Comparison of ENCODE assay signal across 1 cellular context in the genomic region with DNA sequence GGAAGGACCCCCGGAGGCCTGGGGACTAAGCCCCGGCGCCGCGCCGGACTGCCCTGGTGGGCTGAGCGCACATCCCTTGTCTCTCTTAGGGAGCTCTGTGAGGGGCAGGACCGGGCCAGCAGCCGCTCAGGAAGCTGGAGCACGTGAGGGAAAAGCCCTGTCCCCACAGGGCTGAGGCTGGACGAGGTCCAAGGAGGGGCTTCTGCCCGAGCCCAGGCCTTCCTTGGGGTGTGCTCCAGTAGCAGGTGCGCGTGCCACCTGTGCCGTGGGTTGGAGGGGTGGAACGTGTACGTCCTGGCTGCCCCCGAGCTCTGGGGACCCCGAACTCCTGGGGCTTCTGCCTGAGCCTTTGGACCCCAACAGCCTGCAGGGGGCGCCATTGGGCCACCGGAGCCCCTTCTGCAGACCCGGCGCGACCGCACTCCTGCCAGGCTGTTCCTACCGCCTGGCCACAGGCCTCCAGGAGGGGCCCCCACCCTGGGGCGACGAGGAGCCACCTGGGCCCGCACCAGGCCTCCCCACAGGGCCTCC.
TF ChIP-seq lines count a peak whose summit lies in the region.

No MANE protein-coding gene starts in this region.

TF ChIP-seq in HepG2, 621 proteins besides CTCF, POLR2A, EP300 and RAD21 (continued from another document and continues in another):
- TF ChIP-seq, protein P1, sequence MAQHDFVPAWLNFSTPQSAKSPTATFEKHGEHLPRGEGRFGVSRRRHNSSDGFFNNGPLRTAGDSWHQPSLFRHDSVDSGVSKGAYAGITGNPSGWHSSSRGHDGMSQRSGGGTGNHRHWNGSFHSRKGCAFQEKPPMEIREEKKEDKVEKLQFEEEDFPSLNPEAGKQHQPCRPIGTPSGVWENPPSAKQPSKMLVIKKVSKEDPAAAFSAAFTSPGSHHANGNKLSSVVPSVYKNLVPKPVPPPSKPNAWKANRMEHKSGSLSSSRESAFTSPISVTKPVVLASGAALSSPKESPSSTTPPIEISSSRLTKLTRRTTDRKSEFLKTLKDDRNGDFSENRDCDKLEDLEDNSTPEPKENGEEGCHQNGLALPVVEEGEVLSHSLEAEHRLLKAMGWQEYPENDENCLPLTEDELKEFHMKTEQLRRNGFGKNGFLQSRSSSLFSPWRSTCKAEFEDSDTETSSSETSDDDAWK (CRISPR knock-in tag; IDR thresholded peaks at IDR 0.05): no peak
- TF ChIP-seq ZNF614 (CRISPR knock-in tag; IDR thresholded peaks at IDR 0.05; ENCODE audit: borderline replicate concordance) (no peak), TEAD3 (CRISPR knock-in tag; optimal IDR thresholded peaks at IDR 0.05; ENCODE audit: borderline replicate concordance) (no peak), ZNF570 (CRISPR knock-in tag; IDR thresholded peaks at IDR 0.05; ENCODE audit: borderline replicate concordance) (no peak), KLF13 (CRISPR knock-in tag; IDR thresholded peaks at IDR 0.05) (no peak), FOXJ3 (CRISPR knock-in tag; IDR thresholded peaks at IDR 0.05; ENCODE audit: borderline replicate concordance) (no peak), AKAP8 (CRISPR knock-in tag; IDR thresholded peaks at IDR 0.05) (peak; percentile 66; the same call in 1 of the 2 replicates), ZNF577 (CRISPR knock-in tag; IDR thresholded peaks at IDR 0.05; ENCODE audit: borderline replicate concordance, low read depth) (no peak), AGO1 (IDR thresholded peaks at IDR 0.05; ENCODE audit: low read depth, low read length, poor library complexity, severe bottlenecking) (peak; percentile 77), ZNF496 (CRISPR knock-in tag; IDR thresholded peaks at IDR 0.05; ENCODE audit: insufficient replicate concordance) (no peak), ZNF451 (CRISPR knock-in tag; IDR thresholded peaks at IDR 0.05) (no peak), MTF1 (CRISPR knock-in tag; IDR thresholded peaks at IDR 0.05) (no peak), ZNF792 (CRISPR knock-in tag; IDR thresholded peaks at IDR 0.05) (no peak), CCAR2 (optimal IDR thresholded peaks at IDR 0.05; ENCODE audit: low read depth, low read length) (no peak), KLF11 (CRISPR knock-in tag; IDR thresholded peaks at IDR 0.05) (no peak), RFX5 (IDR thresholded peaks at IDR 0.05; ENCODE audit: low read depth, low read length) (no peak), XBP1 (CRISPR knock-in tag; IDR thresholded peaks at IDR 0.05) (no peak), MXI1 (IDR thresholded peaks at IDR 0.05; ENCODE audit: borderline replicate concordance, low read depth, low read length) (no peak), TGIF2 (CRISPR knock-in tag; IDR thresholded peaks at IDR 0.05) (no peak), GATAD2A (CRISPR knock-in tag; IDR thresholded peaks at IDR 0.05) (peak; percentile 53; the same call in 1 of the 2 replicates), EEA1 (CRISPR knock-in tag; IDR thresholded peaks at IDR 0.05; ENCODE audit: borderline replicate concordance) (no peak; the same call in 1 of the 2 replicates), MAZ (IDR thresholded peaks at IDR 0.05; ENCODE audit: borderline replicate concordance, low read depth, low read length) (peak; percentile 40; the same call in 1 of the 2 replicates), MAZ (CRISPR knock-in tag; IDR thresholded peaks at IDR 0.05; ENCODE audit: low read depth) (0 out of 2 replicates have a peak, but pooled peaks have one; percentile 32), ZNF263 (CRISPR knock-in tag; IDR thresholded peaks at IDR 0.05) (peak; percentile 41; the same call in 1 of the 2 replicates), ZNF264 (CRISPR knock-in tag; IDR thresholded peaks at IDR 0.05) (no peak), ZFP1 (CRISPR knock-in tag; IDR thresholded peaks at IDR 0.05) (no peak), ZNF547 (CRISPR knock-in tag; IDR thresholded peaks at IDR 0.05) (peak; percentile 46; the same call in 1 of the 2 replicates)
- TF ChIP-seq, protein P2, sequence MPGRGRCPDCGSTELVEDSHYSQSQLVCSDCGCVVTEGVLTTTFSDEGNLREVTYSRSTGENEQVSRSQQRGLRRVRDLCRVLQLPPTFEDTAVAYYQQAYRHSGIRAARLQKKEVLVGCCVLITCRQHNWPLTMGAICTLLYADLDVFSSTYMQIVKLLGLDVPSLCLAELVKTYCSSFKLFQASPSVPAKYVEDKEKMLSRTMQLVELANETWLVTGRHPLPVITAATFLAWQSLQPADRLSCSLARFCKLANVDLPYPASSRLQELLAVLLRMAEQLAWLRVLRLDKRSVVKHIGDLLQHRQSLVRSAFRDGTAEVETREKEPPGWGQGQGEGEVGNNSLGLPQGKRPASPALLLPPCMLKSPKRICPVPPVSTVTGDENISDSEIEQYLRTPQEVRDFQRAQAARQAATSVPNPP (CRISPR knock-in tag; IDR thresholded peaks at IDR 0.05): no peak
- TF ChIP-seq, protein P3, sequence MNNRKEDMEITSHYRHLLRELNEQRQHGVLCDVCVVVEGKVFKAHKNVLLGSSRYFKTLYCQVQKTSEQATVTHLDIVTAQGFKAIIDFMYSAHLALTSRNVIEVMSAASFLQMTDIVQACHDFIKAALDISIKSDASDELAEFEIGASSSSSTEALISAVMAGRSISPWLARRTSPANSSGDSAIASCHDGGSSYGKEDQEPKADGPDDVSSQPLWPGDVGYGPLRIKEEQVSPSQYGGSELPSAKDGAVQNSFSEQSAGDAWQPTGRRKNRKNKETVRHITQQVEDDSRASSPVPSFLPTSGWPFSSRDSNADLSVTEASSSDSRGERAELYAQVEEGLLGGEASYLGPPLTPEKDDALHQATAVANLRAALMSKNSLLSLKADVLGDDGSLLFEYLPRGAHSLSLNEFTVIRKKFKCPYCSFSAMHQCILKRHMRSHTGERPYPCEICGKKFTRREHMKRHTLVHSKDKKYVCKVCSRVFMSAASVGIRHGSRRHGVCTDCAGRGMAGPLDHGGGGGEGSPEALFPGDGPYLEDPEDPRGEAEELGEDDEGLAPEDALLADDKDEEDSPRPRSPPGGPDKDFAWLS (CRISPR knock-in tag; IDR thresholded peaks at IDR 0.05; ENCODE audit: borderline replicate concordance): no peak
- TF ChIP-seq, protein P4, sequence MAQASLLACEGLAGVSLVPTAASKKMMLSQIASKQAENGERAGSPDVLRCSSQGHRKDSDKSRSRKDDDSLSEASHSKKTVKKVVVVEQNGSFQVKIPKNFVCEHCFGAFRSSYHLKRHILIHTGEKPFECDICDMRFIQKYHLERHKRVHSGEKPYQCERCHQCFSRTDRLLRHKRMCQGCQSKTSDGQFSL (CRISPR knock-in tag; IDR thresholded peaks at IDR 0.05): no peak
- TF ChIP-seq, protein P5, sequence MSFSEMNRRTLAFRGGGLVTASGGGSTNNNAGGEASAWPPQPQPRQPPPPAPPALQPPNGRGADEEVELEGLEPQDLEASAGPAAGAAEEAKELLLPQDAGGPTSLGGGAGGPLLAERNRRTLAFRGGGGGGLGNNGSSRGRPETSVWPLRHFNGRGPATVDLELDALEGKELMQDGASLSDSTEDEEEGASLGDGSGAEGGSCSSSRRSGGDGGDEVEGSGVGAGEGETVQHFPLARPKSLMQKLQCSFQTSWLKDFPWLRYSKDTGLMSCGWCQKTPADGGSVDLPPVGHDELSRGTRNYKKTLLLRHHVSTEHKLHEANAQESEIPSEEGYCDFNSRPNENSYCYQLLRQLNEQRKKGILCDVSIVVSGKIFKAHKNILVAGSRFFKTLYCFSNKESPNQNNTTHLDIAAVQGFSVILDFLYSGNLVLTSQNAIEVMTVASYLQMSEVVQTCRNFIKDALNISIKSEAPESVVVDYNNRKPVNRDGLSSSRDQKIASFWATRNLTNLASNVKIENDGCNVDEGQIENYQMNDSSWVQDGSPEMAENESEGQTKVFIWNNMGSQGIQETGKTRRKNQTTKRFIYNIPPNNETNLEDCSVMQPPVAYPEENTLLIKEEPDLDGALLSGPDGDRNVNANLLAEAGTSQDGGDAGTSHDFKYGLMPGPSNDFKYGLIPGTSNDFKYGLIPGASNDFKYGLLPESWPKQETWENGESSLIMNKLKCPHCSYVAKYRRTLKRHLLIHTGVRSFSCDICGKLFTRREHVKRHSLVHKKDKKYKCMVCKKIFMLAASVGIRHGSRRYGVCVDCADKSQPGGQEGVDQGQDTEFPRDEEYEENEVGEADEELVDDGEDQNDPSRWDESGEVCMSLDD (CRISPR knock-in tag; IDR thresholded peaks at IDR 0.05; ENCODE audit: borderline replicate concordance): no peak
- TF ChIP-seq, protein P6, sequence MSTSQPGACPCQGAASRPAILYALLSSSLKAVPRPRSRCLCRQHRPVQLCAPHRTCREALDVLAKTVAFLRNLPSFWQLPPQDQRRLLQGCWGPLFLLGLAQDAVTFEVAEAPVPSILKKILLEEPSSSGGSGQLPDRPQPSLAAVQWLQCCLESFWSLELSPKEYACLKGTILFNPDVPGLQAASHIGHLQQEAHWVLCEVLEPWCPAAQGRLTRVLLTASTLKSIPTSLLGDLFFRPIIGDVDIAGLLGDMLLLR (CRISPR knock-in tag; IDR thresholded peaks at IDR 0.05): no peak
- TF ChIP-seq, protein P7, sequence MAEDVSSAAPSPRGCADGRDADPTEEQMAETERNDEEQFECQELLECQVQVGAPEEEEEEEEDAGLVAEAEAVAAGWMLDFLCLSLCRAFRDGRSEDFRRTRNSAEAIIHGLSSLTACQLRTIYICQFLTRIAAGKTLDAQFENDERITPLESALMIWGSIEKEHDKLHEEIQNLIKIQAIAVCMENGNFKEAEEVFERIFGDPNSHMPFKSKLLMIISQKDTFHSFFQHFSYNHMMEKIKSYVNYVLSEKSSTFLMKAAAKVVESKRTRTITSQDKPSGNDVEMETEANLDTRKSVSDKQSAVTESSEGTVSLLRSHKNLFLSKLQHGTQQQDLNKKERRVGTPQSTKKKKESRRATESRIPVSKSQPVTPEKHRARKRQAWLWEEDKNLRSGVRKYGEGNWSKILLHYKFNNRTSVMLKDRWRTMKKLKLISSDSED (CRISPR knock-in tag; IDR thresholded peaks at IDR 0.05): no peak
- TF ChIP-seq, protein P8, sequence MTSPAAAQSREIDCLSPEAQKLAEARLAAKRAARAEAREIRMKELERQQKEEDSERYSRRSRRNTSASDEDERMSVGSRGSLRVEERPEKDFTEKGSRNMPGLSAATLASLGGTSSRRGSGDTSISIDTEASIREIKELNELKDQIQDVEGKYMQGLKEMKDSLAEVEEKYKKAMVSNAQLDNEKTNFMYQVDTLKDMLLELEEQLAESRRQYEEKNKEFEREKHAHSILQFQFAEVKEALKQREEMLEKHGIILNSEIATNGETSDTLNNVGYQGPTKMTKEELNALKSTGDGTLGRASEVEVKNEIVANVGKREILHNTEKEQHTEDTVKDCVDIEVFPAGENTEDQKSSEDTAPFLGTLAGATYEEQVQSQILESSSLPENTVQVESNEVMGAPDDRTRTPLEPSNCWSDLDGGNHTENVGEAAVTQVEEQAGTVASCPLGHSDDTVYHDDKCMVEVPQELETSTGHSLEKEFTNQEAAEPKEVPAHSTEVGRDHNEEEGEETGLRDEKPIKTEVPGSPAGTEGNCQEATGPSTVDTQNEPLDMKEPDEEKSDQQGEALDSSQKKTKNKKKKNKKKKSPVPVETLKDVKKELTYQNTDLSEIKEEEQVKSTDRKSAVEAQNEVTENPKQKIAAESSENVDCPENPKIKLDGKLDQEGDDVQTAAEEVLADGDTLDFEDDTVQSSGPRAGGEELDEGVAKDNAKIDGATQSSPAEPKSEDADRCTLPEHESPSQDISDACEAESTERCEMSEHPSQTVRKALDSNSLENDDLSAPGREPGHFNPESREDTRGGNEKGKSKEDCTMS (CRISPR knock-in tag; conservative IDR thresholded peaks at IDR 0.05): no peak
- TF ChIP-seq, protein P9, sequence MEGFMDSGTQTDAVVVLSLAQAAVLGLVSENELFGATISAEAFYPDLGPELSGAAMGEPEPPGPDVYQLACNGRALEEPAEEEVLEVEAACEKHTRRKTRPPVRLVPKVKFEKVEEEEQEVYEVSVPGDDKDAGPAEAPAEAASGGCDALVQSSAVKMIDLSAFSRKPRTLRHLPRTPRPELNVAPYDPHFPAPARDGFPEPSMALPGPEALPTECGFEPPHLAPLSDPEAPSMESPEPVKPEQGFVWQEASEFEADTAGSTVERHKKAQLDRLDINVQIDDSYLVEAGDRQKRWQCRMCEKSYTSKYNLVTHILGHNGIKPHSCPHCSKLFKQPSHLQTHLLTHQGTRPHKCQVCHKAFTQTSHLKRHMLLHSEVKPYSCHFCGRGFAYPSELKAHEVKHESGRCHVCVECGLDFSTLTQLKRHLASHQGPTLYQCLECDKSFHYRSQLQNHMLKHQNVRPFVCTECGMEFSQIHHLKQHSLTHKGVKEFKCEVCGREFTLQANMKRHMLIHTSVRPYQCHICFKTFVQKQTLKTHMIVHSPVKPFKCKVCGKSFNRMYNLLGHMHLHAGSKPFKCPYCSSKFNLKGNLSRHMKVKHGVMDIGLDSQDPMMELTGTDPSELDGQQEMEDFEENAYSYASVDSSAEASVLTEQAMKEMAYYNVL (CRISPR knock-in tag; IDR thresholded peaks at IDR 0.05; ENCODE audit: borderline replicate concordance): no peak
- TF ChIP-seq, protein P10, sequence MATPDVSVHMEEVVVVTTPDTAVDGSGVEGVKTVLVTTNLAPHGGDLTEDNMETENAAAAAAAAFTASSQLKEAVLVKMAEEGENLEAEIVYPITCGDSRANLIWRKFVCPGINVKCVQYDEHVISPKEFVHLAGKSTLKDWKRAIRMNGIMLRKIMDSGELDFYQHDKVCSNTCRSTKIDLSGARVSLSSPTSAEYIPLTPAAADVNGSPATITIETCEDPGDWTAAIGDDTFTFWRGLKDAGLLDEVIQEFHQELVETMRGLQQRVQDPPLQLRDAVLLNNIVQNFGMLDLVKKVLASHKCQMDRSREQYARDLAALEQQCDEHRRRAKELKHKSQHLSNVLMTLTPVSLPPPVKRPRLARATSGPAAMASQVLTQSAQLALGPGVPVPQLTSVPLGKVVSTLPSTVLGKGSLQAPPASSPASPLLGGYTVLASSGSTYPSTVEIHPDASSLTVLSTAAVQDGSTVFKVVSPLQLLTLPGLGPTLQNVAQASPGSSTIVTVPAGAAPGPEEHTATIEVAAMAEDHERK (CRISPR knock-in tag; IDR thresholded peaks at IDR 0.05; ENCODE audit: low read depth): no peak
- TF ChIP-seq, protein P11, sequence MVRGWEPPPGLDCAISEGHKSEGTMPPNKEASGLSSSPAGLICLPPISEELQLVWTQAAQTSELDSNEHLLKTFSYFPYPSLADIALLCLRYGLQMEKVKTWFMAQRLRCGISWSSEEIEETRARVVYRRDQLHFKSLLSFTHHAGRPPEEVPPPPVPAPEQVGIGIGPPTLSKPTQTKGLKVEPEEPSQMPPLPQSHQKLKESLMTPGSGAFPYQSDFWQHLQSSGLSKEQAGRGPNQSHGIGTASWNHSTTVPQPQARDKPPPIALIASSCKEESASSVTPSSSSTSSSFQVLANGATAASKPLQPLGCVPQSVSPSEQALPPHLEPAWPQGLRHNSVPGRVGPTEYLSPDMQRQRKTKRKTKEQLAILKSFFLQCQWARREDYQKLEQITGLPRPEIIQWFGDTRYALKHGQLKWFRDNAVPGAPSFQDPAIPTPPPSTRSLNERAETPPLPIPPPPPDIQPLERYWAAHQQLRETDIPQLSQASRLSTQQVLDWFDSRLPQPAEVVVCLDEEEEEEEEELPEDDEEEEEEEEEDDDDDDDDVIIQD (CRISPR knock-in tag; IDR thresholded peaks at IDR 0.05; ENCODE audit: low read depth): no peak
